In the genomic region with DNA sequence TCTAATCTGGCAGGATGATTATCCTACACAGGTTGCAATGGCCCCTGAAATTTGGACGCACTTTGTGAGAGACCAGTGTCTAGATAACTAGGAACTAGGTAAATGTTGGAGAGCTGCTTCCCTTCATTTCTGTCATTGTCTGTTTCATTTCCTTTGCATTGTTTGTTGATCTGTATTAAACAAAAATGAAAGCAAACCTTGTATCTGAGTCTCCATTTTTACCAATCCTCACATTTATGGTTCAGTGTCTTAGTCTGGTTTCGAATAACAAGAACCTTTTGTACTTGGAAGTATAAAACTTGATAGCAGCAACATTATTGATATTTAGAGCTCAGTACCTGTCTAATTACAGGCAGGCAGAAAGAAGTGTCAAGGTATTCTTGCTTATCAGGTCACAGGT, we compare ENCODE assay signal across 1 cellular context.
TF ChIP-seq lines count a peak whose summit lies in the region.

No MANE protein-coding gene starts in this region.

TF ChIP-seq in GM12878, 131 proteins besides CTCF, POLR2A, EP300 and RAD21 (continued from another document):
- TF ChIP-seq, protein P1, sequence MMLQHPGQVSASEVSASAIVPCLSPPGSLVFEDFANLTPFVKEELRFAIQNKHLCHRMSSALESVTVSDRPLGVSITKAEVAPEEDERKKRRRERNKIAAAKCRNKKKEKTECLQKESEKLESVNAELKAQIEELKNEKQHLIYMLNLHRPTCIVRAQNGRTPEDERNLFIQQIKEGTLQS (IDR thresholded peaks at IDR 0.05; ENCODE audit: borderline replicate concordance, extremely low read depth, low read depth, low read length): no peak
- TF ChIP-seq CBX3 (IDR thresholded peaks at IDR 0.05; ENCODE audit: borderline replicate concordance, low read depth): no peak
- TF ChIP-seq, protein P2, sequence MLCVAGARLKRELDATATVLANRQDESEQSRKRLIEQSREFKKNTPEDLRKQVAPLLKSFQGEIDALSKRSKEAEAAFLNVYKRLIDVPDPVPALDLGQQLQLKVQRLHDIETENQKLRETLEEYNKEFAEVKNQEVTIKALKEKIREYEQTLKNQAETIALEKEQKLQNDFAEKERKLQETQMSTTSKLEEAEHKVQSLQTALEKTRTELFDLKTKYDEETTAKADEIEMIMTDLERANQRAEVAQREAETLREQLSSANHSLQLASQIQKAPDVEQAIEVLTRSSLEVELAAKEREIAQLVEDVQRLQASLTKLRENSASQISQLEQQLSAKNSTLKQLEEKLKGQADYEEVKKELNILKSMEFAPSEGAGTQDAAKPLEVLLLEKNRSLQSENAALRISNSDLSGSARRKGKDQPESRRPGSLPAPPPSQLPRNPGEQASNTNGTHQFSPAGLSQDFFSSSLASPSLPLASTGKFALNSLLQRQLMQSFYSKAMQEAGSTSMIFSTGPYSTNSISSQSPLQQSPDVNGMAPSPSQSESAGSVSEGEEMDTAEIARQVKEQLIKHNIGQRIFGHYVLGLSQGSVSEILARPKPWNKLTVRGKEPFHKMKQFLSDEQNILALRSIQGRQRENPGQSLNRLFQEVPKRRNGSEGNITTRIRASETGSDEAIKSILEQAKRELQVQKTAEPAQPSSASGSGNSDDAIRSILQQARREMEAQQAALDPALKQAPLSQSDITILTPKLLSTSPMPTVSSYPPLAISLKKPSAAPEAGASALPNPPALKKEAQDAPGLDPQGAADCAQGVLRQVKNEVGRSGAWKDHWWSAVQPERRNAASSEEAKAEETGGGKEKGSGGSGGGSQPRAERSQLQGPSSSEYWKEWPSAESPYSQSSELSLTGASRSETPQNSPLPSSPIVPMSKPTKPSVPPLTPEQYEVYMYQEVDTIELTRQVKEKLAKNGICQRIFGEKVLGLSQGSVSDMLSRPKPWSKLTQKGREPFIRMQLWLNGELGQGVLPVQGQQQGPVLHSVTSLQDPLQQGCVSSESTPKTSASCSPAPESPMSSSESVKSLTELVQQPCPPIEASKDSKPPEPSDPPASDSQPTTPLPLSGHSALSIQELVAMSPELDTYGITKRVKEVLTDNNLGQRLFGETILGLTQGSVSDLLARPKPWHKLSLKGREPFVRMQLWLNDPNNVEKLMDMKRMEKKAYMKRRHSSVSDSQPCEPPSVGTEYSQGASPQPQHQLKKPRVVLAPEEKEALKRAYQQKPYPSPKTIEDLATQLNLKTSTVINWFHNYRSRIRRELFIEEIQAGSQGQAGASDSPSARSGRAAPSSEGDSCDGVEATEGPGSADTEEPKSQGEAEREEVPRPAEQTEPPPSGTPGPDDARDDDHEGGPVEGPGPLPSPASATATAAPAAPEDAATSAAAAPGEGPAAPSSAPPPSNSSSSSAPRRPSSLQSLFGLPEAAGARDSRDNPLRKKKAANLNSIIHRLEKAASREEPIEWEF (IDR thresholded peaks at IDR 0.05; ENCODE audit: insufficient replicate concordance, low read depth, low read length): no peak
TF ChIP-seq in GM12878: peak in this region for 0.
